In genomic region chr3:127426444-127427168, GRCh38 we compare ENCODE assay signal across 17 cellular contexts.
DNase-seq lines count a peak whose midpoint lies in the region; ATAC-seq and TF ChIP-seq lines count a peak whose summit lies in the region.
"Had no signal": no experiment of that assay in that cellular context is flagged by ENCODE, and none has a peak within 500 bp of the region (broad histone marks: within the 10 kb centered on the region; RNA-seq: fewer than 3 reads in every experiment).

No MANE protein-coding gene starts in this region.

- DNase-seq in activated CD8-positive, alpha-beta memory T cell treated with anti-CD3 and anti-CD28 coated beads, Interleukin-2, amount 50 U/mL, for 48 hours: peak; percentile 38
- no peak for DNase-seq in activated CD8-positive, alpha-beta memory T cell treated with anti-CD3 and anti-CD28 coated beads, Interleukin-2, amount 50 U/mL, for 4 hours
- DNase-seq in cerebellar cortex (ENCODE audit: low spot score) (peak; percentile 8), midbrain (lab: John Stamatoyannopoulos, UW) (peak; percentile 14), type B pancreatic cell (ENCODE audit: extremely low spot score, unreplicated experiment) (peak; percentile 66), foreskin keratinocyte (no peak), WERI-Rb-1 (no peak), iPS-NIHi7 (ENCODE audit: extremely low spot score) (no peak)
- DNase-seq: activated CD4-positive, alpha-beta T cell treated with anti-CD3 and anti-CD28 coated beads, Interleukin-2, amount 50 U/mL, for 48 hours; activated naive CD8-positive, alpha-beta T cell treated with anti-CD3 and anti-CD28 coated beads, Interleukin-2, amount 50 U/mL, for 24 hours; H7; NCI-H526; stimulated activated CD4-positive, alpha-beta T cell treated with anti-CD3 and anti-CD28 coated beads, Interleukin-4, amount 100 ng/mL, for 1 hour had no signal

- H3K36me3 ChIP-seq in WERI-Rb-1: no peaks in the 10 kb centered on the region
- H3K36me3 ChIP-seq: cardiac muscle cell, Peyer's patch had no signal

- H3K27ac ChIP-seq in foreskin keratinocyte (no peak overlapping the region), WERI-Rb-1 (no peak overlapping the region)
- H3K27ac ChIP-seq: cardiac muscle cell, Peyer's patch had no signal

- no peak overlapping the region for H3K4me3 ChIP-seq in WERI-Rb-1 (ENCODE audit: low read depth, low read length)
- H3K4me3 ChIP-seq: cardiac muscle cell, GM12878, Peyer's patch had no signal

- TF ChIP-seq CTCF in type B pancreatic cell (conservative IDR thresholded peaks at IDR 0.05) (no peak), foreskin keratinocyte (conservative IDR thresholded peaks at IDR 0.05) (no peak), WERI-Rb-1 (IDR thresholded peaks at IDR 0.05; ENCODE audit: low read depth, low read length) (no peak)

- H3K4me3 Mint-ChIP-seq in type B pancreatic cell: peak overlapping the region; percentile 34
- H3K4me3 Mint-ChIP-seq: activated naive CD8-positive, alpha-beta T cell treated with anti-CD3 and anti-CD28 coated beads, Interleukin-2, amount 50 U/mL, for 24 hours; nephron had no signal

- ATAC-seq in foreskin keratinocyte: no peak
- ATAC-seq: activated naive CD8-positive, alpha-beta T cell treated with anti-CD3 and anti-CD28 coated beads, Interleukin-2, amount 50 U/mL, for 24 hours; GM12878 had no signal

- peaks cover 55% of the 10 kb centered on the region for H3K27me3 Mint-ChIP-seq in type B pancreatic cell

- no peaks in the 10 kb centered on the region for H3K9me3 ChIP-seq in WERI-Rb-1 (ENCODE audit: severe bottlenecking)
- H3K9me3 ChIP-seq: Peyer's patch had no signal

- H3K4me1 ChIP-seq in foreskin keratinocyte: no peaks in the 10 kb centered on the region
- H3K4me1 ChIP-seq: Peyer's patch had no signal

- H3K36me3 Mint-ChIP-seq in type B pancreatic cell: no peaks in the 10 kb centered on the region

- peaks cover 24% of the 10 kb centered on the region for H3K4me1 Mint-ChIP-seq in type B pancreatic cell (ENCODE audit: unreplicated experiment)
- H3K4me1 Mint-ChIP-seq: activated naive CD8-positive, alpha-beta T cell treated with anti-CD3 and anti-CD28 coated beads, Interleukin-2, amount 50 U/mL, for 24 hours had no signal

- H3K27me3 ChIP-seq in foreskin keratinocyte (peaks cover 82% of the 10 kb centered on the region), WERI-Rb-1 (ENCODE audit: insufficient read depth, low read depth, severe bottlenecking) (no peaks in the 10 kb centered on the region)
- H3K27me3 ChIP-seq: cardiac muscle cell, Peyer's patch had no signal

- H3K9me3 Mint-ChIP-seq in type B pancreatic cell: no peaks in the 10 kb centered on the region
- H3K9me3 Mint-ChIP-seq: activated naive CD8-positive, alpha-beta T cell treated with anti-CD3 and anti-CD28 coated beads, Interleukin-2, amount 50 U/mL, for 24 hours had no signal

- H3K27ac Mint-ChIP-seq in type B pancreatic cell: no peak overlapping the region
- H3K27ac Mint-ChIP-seq: activated naive CD8-positive, alpha-beta T cell treated with anti-CD3 and anti-CD28 coated beads, Interleukin-2, amount 50 U/mL, for 24 hours had no signal

Comparison
In these comparisons a context has a peak if more than half of its experiments do, and no peak if none do; other contexts are left out.
1. DNase-seq: peak in activated CD8-positive, alpha-beta memory T cell treated with anti-CD3 and anti-CD28 coated beads, Interleukin-2, amount 50 U/mL, for 48 hours (single experiment), cerebellar cortex (single experiment), midbrain (single experiment) and type B pancreatic cell (single experiment); none in activated CD8-positive, alpha-beta memory T cell treated with anti-CD3 and anti-CD28 coated beads, Interleukin-2, amount 50 U/mL, for 4 hours (single experiment), foreskin keratinocyte (0 of 2), WERI-Rb-1 (single experiment) and iPS-NIHi7 (single experiment).